Comparison of ENCODE assay signal across 9 cellular contexts in the genomic region with DNA sequence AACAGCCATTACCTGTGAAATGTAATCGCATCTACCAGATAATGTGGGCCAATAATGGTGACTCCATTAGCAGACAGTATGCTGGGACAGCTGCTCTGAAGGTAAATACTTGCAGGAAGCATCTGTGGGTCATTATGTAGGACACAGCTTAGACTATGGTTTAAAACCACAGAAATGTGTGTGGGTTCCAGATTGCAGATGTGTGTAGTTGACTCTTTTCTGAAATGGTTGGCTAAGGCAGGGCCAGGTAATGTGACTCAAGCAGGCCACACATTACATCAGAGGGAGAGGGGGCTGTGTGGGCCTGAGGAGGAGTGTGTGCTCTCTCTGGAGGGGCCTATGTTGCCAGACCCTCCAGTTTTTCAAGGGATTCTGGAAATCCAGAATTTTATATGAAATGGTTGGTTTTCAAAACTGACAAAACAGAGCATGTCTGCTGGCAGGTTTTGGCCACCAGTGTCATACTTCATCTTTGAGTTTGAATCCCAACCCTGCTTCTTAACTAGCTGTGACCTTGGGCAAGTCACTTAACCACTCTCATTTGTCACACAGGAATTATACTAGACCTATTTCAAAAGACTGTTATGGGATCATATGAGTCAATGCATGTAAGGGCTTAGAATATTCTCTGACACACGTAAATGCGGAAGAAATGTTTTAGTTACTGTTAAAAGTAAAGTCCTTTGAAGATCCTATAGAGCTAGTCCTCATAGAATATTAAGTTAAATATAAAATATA.
DNase-seq lines count a peak whose midpoint lies in the region; ATAC-seq and TF ChIP-seq lines count a peak whose summit lies in the region.
"Had no signal": no experiment of that assay in that cellular context is flagged by ENCODE, and none has a peak within 500 bp of the region (broad histone marks: within the 10 kb centered on the region; RNA-seq: fewer than 3 reads in every experiment).

No MANE protein-coding gene starts in this region.

- POLR2A ChIA-PET in activated naive CD8-positive, alpha-beta T cell treated with anti-CD3 and anti-CD28 coated beads, Interleukin-2, amount 10 ng/mL, durations not matched to agents 7 days and 5 days (lab: Charles Lee), result interaction anchor here (0.7 kb wide), 1 partner anchor 1641 kb away, joined by 6 read pairs; no protein-coding TSS in a partner anchor

- no peaks in the 10 kb centered on the region for H3K9me3 Mint-ChIP-seq in activated naive CD8-positive, alpha-beta T cell treated with anti-CD3 and anti-CD28 coated beads, Interleukin-2, amount 10 ng/mL, durations not matched to agents 7 days and 5 days
- H3K9me3 Mint-ChIP-seq in activated naive CD8-positive, alpha-beta T cell treated with anti-CD3 and anti-CD28 coated beads for 36 hours, result no peaks in the 10 kb centered on the region
- no peaks in the 10 kb centered on the region for H3K9me3 Mint-ChIP-seq in stimulated activated naive CD8-positive, alpha-beta T cell treated with anti-CD3 and anti-CD28 coated beads, Interleukin-15, amount 100 ng/mL, for 72 hours

- peaks cover 9% of the 10 kb centered on the region for H3K36me3 Mint-ChIP-seq in activated naive CD8-positive, alpha-beta T cell treated with anti-CD3 and anti-CD28 coated beads, Interleukin-2, amount 10 ng/mL, durations not matched to agents 7 days and 5 days
- peaks cover 14% of the 10 kb centered on the region for H3K36me3 Mint-ChIP-seq in activated naive CD8-positive, alpha-beta T cell treated with anti-CD3 and anti-CD28 coated beads for 36 hours

- H3K27ac Mint-ChIP-seq in activated naive CD8-positive, alpha-beta T cell treated with anti-CD3 and anti-CD28 coated beads, Interleukin-2, amount 10 ng/mL, durations not matched to agents 7 days and 5 days, result peak overlapping the region; percentile 26
- H3K27ac Mint-ChIP-seq in activated naive CD8-positive, alpha-beta T cell treated with anti-CD3 and anti-CD28 coated beads for 36 hours, result no peak overlapping the region
- H3K27ac Mint-ChIP-seq in stimulated activated naive CD8-positive, alpha-beta T cell treated with anti-CD3 and anti-CD28 coated beads, Interleukin-15, amount 100 ng/mL, for 72 hours, result peak overlapping the region; percentile 35 to 72

- DNase-seq in activated naive CD8-positive, alpha-beta T cell treated with anti-CD3 and anti-CD28 coated beads, Interleukin-2, amount 10 ng/mL, durations not matched to agents 7 days and 5 days, result no peak
- DNase-seq in activated naive CD8-positive, alpha-beta T cell treated with anti-CD3 and anti-CD28 coated beads for 36 hours, result no peak
- DNase-seq in HS-5 (ENCODE audit: low read depth) (peak; percentile 43), astrocyte of the spinal cord (ENCODE audit: low read depth, low spot score) (peak; percentile 86), HuH-7 (ENCODE audit: low spot score) (no peak)
- DNase-seq in stimulated activated naive CD8-positive, alpha-beta T cell treated with anti-CD3 and anti-CD28 coated beads, Interleukin-15, amount 100 ng/mL, for 72 hours, result peak in 1 of 2 donors; percentile 33
- no peak for DNase-seq in stimulated activated CD4-positive, alpha-beta T cell treated with anti-CD3 and anti-CD28 coated beads, Interleukin-2, amount 100 ng/mL, for 24 hours
- DNase-seq: DMS79 treated with DMSO at 0.1 percent for 48 hours had no signal

- no peak for TF ChIP-seq CTCF in astrocyte of the spinal cord (IDR thresholded peaks at IDR 0.05; ENCODE audit: low read depth, low read length)

- in situ Hi-C loops in astrocyte of the spinal cord (cut with HindIII; ENCODE audit: low sequenced_read_pairs), result no loop called here

- no peaks in the 10 kb centered on the region for H3K27me3 Mint-ChIP-seq in activated naive CD8-positive, alpha-beta T cell treated with anti-CD3 and anti-CD28 coated beads, Interleukin-2, amount 10 ng/mL, durations not matched to agents 7 days and 5 days
- H3K27me3 Mint-ChIP-seq in activated naive CD8-positive, alpha-beta T cell treated with anti-CD3 and anti-CD28 coated beads for 36 hours, result no peaks in the 10 kb centered on the region
- H3K27me3 Mint-ChIP-seq in stimulated activated naive CD8-positive, alpha-beta T cell treated with anti-CD3 and anti-CD28 coated beads, Interleukin-15, amount 100 ng/mL, for 72 hours, result no peaks in the 10 kb centered on the region

- peak; percentile 89 for ATAC-seq in activated naive CD8-positive, alpha-beta T cell treated with anti-CD3 and anti-CD28 coated beads, Interleukin-2, amount 10 ng/mL, durations not matched to agents 7 days and 5 days (ENCODE audit: low read depth)
- peak; percentile 98 for ATAC-seq in stimulated activated naive CD8-positive, alpha-beta T cell treated with anti-CD3 and anti-CD28 coated beads, Interleukin-15, amount 100 ng/mL, for 72 hours
- no peak for ATAC-seq in HG02970 (IDR thresholded peaks at IDR 0.05; ENCODE audit: low FRiP score, unreplicated experiment)

- H3K4me3 ChIP-seq in astrocyte of the spinal cord (ENCODE audit: low read depth, low read length), result no peak overlapping the region

- H3K4me3 Mint-ChIP-seq in activated naive CD8-positive, alpha-beta T cell treated with anti-CD3 and anti-CD28 coated beads, Interleukin-2, amount 10 ng/mL, durations not matched to agents 7 days and 5 days, result no peak overlapping the region
- no peak overlapping the region for H3K4me3 Mint-ChIP-seq in activated naive CD8-positive, alpha-beta T cell treated with anti-CD3 and anti-CD28 coated beads for 36 hours
- no peak overlapping the region for H3K4me3 Mint-ChIP-seq in stimulated activated naive CD8-positive, alpha-beta T cell treated with anti-CD3 and anti-CD28 coated beads, Interleukin-15, amount 100 ng/mL, for 72 hours

- peaks cover 9% of the 10 kb centered on the region for H3K4me1 Mint-ChIP-seq in activated naive CD8-positive, alpha-beta T cell treated with anti-CD3 and anti-CD28 coated beads, Interleukin-2, amount 10 ng/mL, durations not matched to agents 7 days and 5 days
- H3K4me1 Mint-ChIP-seq in activated naive CD8-positive, alpha-beta T cell treated with anti-CD3 and anti-CD28 coated beads for 36 hours, result no peaks in the 10 kb centered on the region
- peaks cover 6% of the 10 kb centered on the region for H3K4me1 Mint-ChIP-seq in stimulated activated naive CD8-positive, alpha-beta T cell treated with anti-CD3 and anti-CD28 coated beads, Interleukin-15, amount 100 ng/mL, for 72 hours

Comparison
In these comparisons a context has a peak if more than half of its experiments do, and no peak if none do; other contexts are left out.
1. DNase-seq: peak in HS-5 (single experiment) and astrocyte of the spinal cord (single experiment); none in activated naive CD8-positive, alpha-beta T cell treated with anti-CD3 and anti-CD28 coated beads, Interleukin-2, amount 10 ng/mL, durations not matched to agents 7 days and 5 days (single experiment), activated naive CD8-positive, alpha-beta T cell treated with anti-CD3 and anti-CD28 coated beads for 36 hours (single experiment), HuH-7 (single experiment) and stimulated activated CD4-positive, alpha-beta T cell treated with anti-CD3 and anti-CD28 coated beads, Interleukin-2, amount 100 ng/mL, for 24 hours (0 of 2).